Comparison of ENCODE assay signal across 21 cellular contexts in genomic region chr21:35021546-35021945, GRCh38. TPM values are rescaled to one million over a fixed set of nuclear protein-coding genes. Genes with fewer than 3 reads are reported as not detected.
DNase-seq lines count a peak whose midpoint lies in the region; ATAC-seq and TF ChIP-seq lines count a peak whose summit lies in the region.
"Had no signal": no experiment of that assay in that cellular context is flagged by ENCODE, and none has a peak within 500 bp of the region (broad histone marks: within the 10 kb centered on the region; RNA-seq: fewer than 3 reads in every experiment).

No MANE protein-coding gene starts in this region.

- H3K9me3 Mint-ChIP-seq in T-helper 2 cell treated with Interferon-gamma antibody and Interleukin-4, amounts not matched to agents 5 μg/mL and 100 μg/mL, for 36 hours: no peaks in the 10 kb centered on the region
- H3K9me3 Mint-ChIP-seq in activated naive CD8-positive, alpha-beta T cell (ENCODE audit: low read depth): no peaks in the 10 kb centered on the region
- H3K9me3 Mint-ChIP-seq: naive B cell had no signal

- peaks cover 63% of the 10 kb centered on the region for H3K4me1 ChIP-seq in DOHH2 (ENCODE audit: control insufficient read depth, low read length)
- H3K4me1 ChIP-seq: BE2C had no signal

- peaks cover 52% of the 10 kb centered on the region for H3K36me3 Mint-ChIP-seq in T-helper 2 cell treated with Interferon-gamma antibody and Interleukin-4, amounts not matched to agents 5 μg/mL and 100 μg/mL, for 36 hours (ENCODE audit: low read depth)
- peaks cover 17% of the 10 kb centered on the region for H3K36me3 Mint-ChIP-seq in activated naive CD8-positive, alpha-beta T cell
- H3K36me3 Mint-ChIP-seq: naive B cell had no signal

- H3K9me2 ChIP-seq in DOHH2 (replicated peaks; ENCODE audit: control insufficient read depth, low read length): no peaks in the 10 kb centered on the region

- TF ChIP-seq CTCF in DOHH2 (IDR thresholded peaks at IDR 0.05; ENCODE audit: low read depth, low read length, poor library complexity, severe bottlenecking) (no peak), dorsolateral prefrontal cortex (IDR thresholded peaks at IDR 0.05 in 54 of 56, conservative IDR thresholded peaks at IDR 0.05 in 2 of 56; ENCODE audit: low read depth in 1 of 56, partially characterized antibody in 56 of 56) (no peak)

- H3K27ac ChIP-seq in DOHH2 (ENCODE audit: low read depth, low read length) (no peak overlapping the region), dorsolateral prefrontal cortex (no peak overlapping the region)
- H3K27ac ChIP-seq: suprapubic skin had no signal

- peak overlapping the region; percentile 73 for H3K27ac Mint-ChIP-seq in T-helper 2 cell treated with Interferon-gamma antibody and Interleukin-4, amounts not matched to agents 5 μg/mL and 100 μg/mL, for 36 hours
- peak overlapping the region; percentile 78 for H3K27ac Mint-ChIP-seq in activated naive CD8-positive, alpha-beta T cell

- no peak overlapping the region for H3K4me3 ChIP-seq in DOHH2 (ENCODE audit: low read length)
- no peak overlapping the region for H3K4me3 ChIP-seq in dorsolateral prefrontal cortex
- H3K4me3 ChIP-seq: suprapubic skin had no signal

- no peaks in the 10 kb centered on the region for H3K9me3 ChIP-seq in DOHH2 (ENCODE audit: control insufficient read depth, insufficient read depth, low read length)
- H3K9me3 ChIP-seq: BE2C, suprapubic skin had no signal

- peaks cover 96% of the 10 kb centered on the region for H3K79me2 ChIP-seq in DOHH2 (ENCODE audit: control insufficient read depth, low read length)

- peaks cover 8% of the 10 kb centered on the region for H4K20me1 ChIP-seq in DOHH2 (ENCODE audit: control insufficient read depth, insufficient read depth, low read depth, low read length)

- ATAC-seq in sciatic nerve: peak; percentile 13

- DNase-seq in T-helper 2 cell treated with Interferon-gamma antibody and Interleukin-4, amounts not matched to agents 5 μg/mL and 100 μg/mL, for 36 hours (ENCODE audit: low spot score): no peak
- no peak for DNase-seq in T-helper 2 cell
- DNase-seq in sciatic nerve (ENCODE audit: low spot score): no peak
- DNase-seq in NCI-H1436 treated with DMSO at 0.1 percent for 48 hours (lab: John Stamatoyannopoulos, UW): no peak
- DNase-seq in dorsolateral prefrontal cortex: no peak
- no peak for DNase-seq in GM03348 (ENCODE audit: low spot score)
- DNase-seq: 8988T; activated CD4-positive, alpha-beta T cell treated with anti-CD3 and anti-CD28 coated beads for 4 hours; amygdala; BE2C; caudate nucleus; hippocampal formation; Kasumi-1; naive B cell; NCI-H1436; NCI-H774; posterior cingulate gyrus; stimulated activated CD4-positive, alpha-beta T cell treated with anti-CD3 and anti-CD28 coated beads, Interleukin-2, amount 100 ng/mL, for 48 hours had no signal

- peak overlapping the region; percentile 32; the same call in 1 of the 2 replicates for H3K4me2 ChIP-seq in DOHH2 (ENCODE audit: low read length)

- no peak overlapping the region for H3K4me3 Mint-ChIP-seq in T-helper 2 cell treated with Interferon-gamma antibody and Interleukin-4, amounts not matched to agents 5 μg/mL and 100 μg/mL, for 36 hours
- H3K4me3 Mint-ChIP-seq in activated naive CD8-positive, alpha-beta T cell: peak overlapping the region; percentile 13

- H3F3A ChIP-seq in DOHH2 (ENCODE audit: control insufficient read depth, insufficient read depth): peaks cover 5% of the 10 kb centered on the region

- H3K27me3 Mint-ChIP-seq in T-helper 2 cell treated with Interferon-gamma antibody and Interleukin-4, amounts not matched to agents 5 μg/mL and 100 μg/mL, for 36 hours (ENCODE audit: low read depth): no peaks in the 10 kb centered on the region
- H3K27me3 Mint-ChIP-seq in activated naive CD8-positive, alpha-beta T cell: no peaks in the 10 kb centered on the region
- H3K27me3 Mint-ChIP-seq: naive B cell had no signal

- H3K27me3 ChIP-seq in DOHH2 (ENCODE audit: control insufficient read depth, low read length) (no peaks in the 10 kb centered on the region), dorsolateral prefrontal cortex (peaks cover 0 to 22% (median 3%) of the 10 kb centered on the region in 45 donors)
- H3K27me3 ChIP-seq: BE2C, suprapubic skin had no signal

- H3K4me1 Mint-ChIP-seq in T-helper 2 cell treated with Interferon-gamma antibody and Interleukin-4, amounts not matched to agents 5 μg/mL and 100 μg/mL, for 36 hours (ENCODE audit: low read depth): peaks cover 78% of the 10 kb centered on the region
- peaks cover 83% of the 10 kb centered on the region for H3K4me1 Mint-ChIP-seq in activated naive CD8-positive, alpha-beta T cell (ENCODE audit: low read depth)

- H3K36me3 ChIP-seq in DOHH2 (ENCODE audit: control insufficient read depth, low read length): peaks cover 73% of the 10 kb centered on the region
- H3K36me3 ChIP-seq: BE2C, suprapubic skin had no signal

- intact Hi-C loops in sciatic nerve (cut with DNase I): no loop called here
- intact Hi-C loops in dorsolateral prefrontal cortex (cut with DNase I): no loop called here

RNA-seq across cellular contexts. Expression of gene RUNX1, which starts 27.6 kb away (rescaled TPM):
- total RNA-seq in sciatic nerve (109 TPM), dorsolateral prefrontal cortex (10 to 100 TPM in 53 of 120 experiments, 1 to 10 TPM in 67; 1.7 to 24.9 (median 8.8) TPM)
